1 cellular context compared by ENCODE assay signal in the genomic region with DNA sequence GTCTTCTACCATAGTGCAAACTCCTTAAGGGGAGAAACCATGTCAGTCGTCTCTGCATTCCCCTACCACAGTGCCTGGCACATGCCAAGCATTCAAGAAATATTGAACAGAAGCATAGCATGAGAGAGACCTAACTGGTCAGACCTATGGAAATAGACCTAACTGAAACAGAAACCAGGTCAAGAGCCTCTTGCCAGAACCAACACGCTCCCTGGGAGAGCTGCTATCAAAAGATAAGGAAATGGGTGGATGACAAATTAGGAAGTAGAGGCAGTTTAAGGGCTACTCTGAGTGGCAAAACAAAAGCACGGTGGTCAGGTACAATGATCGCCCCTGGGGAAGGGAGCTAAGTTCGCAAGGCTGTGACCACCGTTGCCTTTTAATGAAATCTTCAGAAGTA.
TF ChIP-seq lines count a peak whose summit lies in the region.

No MANE protein-coding gene starts in this region.

TF ChIP-seq in IMR-90, 13 proteins besides CTCF, POLR2A, EP300 and RAD21:
- TF ChIP-seq CHD1 (IDR thresholded peaks at IDR 0.05; ENCODE audit: low read depth, low read length) = no peak
- no peak for TF ChIP-seq RFX5 (IDR thresholded peaks at IDR 0.05; ENCODE audit: low read depth, low read length)
- TF ChIP-seq NFE2L2 (IDR thresholded peaks at IDR 0.05; ENCODE audit: low read depth, low read length) = no peak
- TF ChIP-seq FOS (IDR thresholded peaks at IDR 0.05; ENCODE audit: low read depth, low read length) = no peak
- no peak for TF ChIP-seq MAZ (IDR thresholded peaks at IDR 0.05; ENCODE audit: borderline replicate concordance, low read depth, low read length)
